ENCODE assay signal across 1 cellular context in the genomic region with DNA sequence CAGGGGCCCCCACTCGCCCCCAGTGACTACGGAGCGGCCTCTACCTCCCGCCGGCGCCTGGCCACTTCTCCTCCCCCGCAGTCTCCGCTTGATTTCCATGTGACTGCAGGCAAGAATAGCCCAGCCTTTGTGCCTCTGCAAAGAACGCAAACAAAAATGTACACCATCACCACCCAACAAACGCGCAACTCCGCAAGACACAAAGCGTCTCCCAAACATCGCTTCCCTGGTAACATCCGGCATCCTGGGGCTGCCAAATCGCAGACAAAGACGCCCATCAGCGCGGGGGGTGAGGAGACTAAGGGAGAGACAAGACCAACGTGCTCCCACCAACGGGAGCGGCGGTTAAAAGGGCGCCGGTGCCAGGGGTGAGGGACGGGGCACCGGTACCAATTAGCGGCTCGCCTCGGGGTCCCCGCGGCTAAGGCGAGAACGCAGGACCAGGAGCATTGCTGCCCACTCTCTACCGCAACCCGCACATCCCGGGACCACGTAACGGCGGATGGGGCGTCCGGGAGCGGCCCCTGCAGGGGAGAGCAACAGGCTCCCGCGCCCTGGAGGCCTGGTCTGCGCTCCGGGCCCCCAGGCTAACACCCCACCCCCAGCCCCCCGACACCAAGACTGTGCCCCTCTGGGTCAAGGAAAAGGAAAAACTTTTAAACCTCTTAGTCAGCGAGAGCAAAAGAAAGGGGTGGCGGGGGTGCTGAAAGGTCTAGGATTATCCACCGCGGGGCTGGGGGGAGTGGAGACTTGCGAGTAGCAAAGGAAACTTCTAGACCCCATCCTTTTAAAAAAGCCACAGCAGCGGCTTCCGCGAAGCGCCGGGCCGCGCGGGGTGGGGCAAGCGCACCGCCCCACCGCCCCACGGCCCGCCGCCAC.
TF ChIP-seq lines count a peak whose summit lies in the region.

No MANE protein-coding gene starts in this region.

TF ChIP-seq in HEK293, 187 proteins besides CTCF, POLR2A, EP300 and RAD21 (continued from another document):
- peak; percentile 47; the same call in 1 of the 2 replicates for TF ChIP-seq ZBTB10 (tag by site-specific recombination; IDR thresholded peaks at IDR 0.05)
- no peak for TF ChIP-seq HOXA7 (CRISPR knock-in tag; IDR thresholded peaks at IDR 0.05; ENCODE audit: borderline replicate concordance)
- TF ChIP-seq ZNF354C (tag by site-specific recombination; IDR thresholded peaks at IDR 0.05; ENCODE audit: borderline replicate concordance, low read depth): no peak
- no peak for TF ChIP-seq ZNF548 (tag by site-specific recombination; IDR thresholded peaks at IDR 0.05)
- no peak for TF ChIP-seq ZNF366 (tag by site-specific recombination; conservative IDR thresholded peaks at IDR 0.05)
- no peak for TF ChIP-seq ZNF600 (tag by site-specific recombination; IDR thresholded peaks at IDR 0.05)
